Comparison of ENCODE assay signal across 8 cellular contexts in genomic region chr19:46713781-46714522, GRCh38. TPM values are rescaled to one million over a fixed set of nuclear protein-coding genes. Genes with fewer than 3 reads are reported as not detected.
DNase-seq lines count a peak whose midpoint lies in the region; ATAC-seq and TF ChIP-seq lines count a peak whose summit lies in the region.

No MANE protein-coding gene starts in this region.

- DNase-seq in AG10803 (ENCODE audit: low read depth) (peak; percentile 78), HCT116 (ENCODE audit: low read depth, low spot score) (peak; percentile 70), NT2/D1 (ENCODE audit: low read depth, low spot score) (peak; percentile 57)
- DNase-seq in activated T-cell treated with anti-CD3 and anti-CD28 coated beads, Interleukin-2, amount 50 U/mL, for 1 hour: peak; percentile 74

- peaks cover 31% of the 10 kb centered on the region for H3K79me2 ChIP-seq in HCT116 (ENCODE audit: insufficient read depth, low read length)

- TF ChIP-seq CTCF in AG10803 (conservative IDR thresholded peaks at IDR 0.05; ENCODE audit: low read length): no peak
- no peak for TF ChIP-seq CTCF in HCT116 (IDR thresholded peaks at IDR 0.05 in 2 of 3, conservative IDR thresholded peaks at IDR 0.05 in 1 of 3; ENCODE audit: borderline replicate concordance in 1 of 3, insufficient read depth in 1 of 3, low read depth in 2 of 3, low read length in 2 of 3)

- no peaks in the 10 kb centered on the region for H3K27me3 ChIP-seq in HCT116 (ENCODE audit: insufficient read depth, low read length)
- no peaks in the 10 kb centered on the region for H3K27me3 ChIP-seq in NT2/D1 (ENCODE audit: insufficient read depth, insufficient read length)
- no peaks in the 10 kb centered on the region for H3K27me3 ChIP-seq in muscle layer of duodenum (ENCODE audit: low read depth, low read length)

- no peak for TF ChIP-seq POLR2A in HCT116 (IDR thresholded peaks at IDR 0.05; ENCODE audit: borderline replicate concordance, extremely low read depth, insufficient read depth, insufficient read length)

- BruUV-seq in HCT116 (replicated peaks; lab: Mats Ljungman, UMichigan): no TSS peak

- POLR2A ChIA-PET in HCT116 (lab: Charles Lee): interaction anchor here (0.5 to 1.8 kb wide), 7 partner anchors 12 to 113 kb away, joined by 3 to 8 read pairs (median 3); partner anchors contain the start of gene CALM3

- H3K4me1 Mint-ChIP-seq in stimulated activated memory B cell treated with anti-CD40 and anti-IgM and Interleukin-4, amounts not matched to agents 10 μg/mL and 1 μg/mL and 100 μg/mL, for 72 hours: peaks cover 52% of the 10 kb centered on the region

- peak overlapping the region; percentile 82 for H3K27ac Mint-ChIP-seq in stimulated activated memory B cell treated with anti-CD40 and anti-IgM and Interleukin-4, amounts not matched to agents 10 μg/mL and 1 μg/mL and 100 μg/mL, for 72 hours

- no peak for TF ChIP-seq RAD21 in HCT116 (IDR thresholded peaks at IDR 0.05; ENCODE audit: low read depth)

- CTCF ChIA-PET in HCT116 (lab: Charles Lee): interaction anchor here (0.7 to 1.9 kb wide), 7 partner anchors 10 to 99 kb away, joined by 3 to 17 read pairs (median 4); no protein-coding TSS in a partner anchor

- peaks cover 23% of the 10 kb centered on the region for H3K36me3 Mint-ChIP-seq in stimulated activated memory B cell treated with anti-CD40 and anti-IgM and Interleukin-4, amounts not matched to agents 10 μg/mL and 1 μg/mL and 100 μg/mL, for 72 hours

- ATAC-seq in HCT116 (peak; percentile 72), esophagus mucosa (peak; percentile 79), GM19467 (IDR thresholded peaks at IDR 0.05; ENCODE audit: unreplicated experiment) (no peak)
- ATAC-seq in stimulated activated memory B cell treated with anti-CD40 and anti-IgM and Interleukin-4, amounts not matched to agents 10 μg/mL and 1 μg/mL and 100 μg/mL, for 72 hours: peak; percentile 17

- no peak overlapping the region for H2AFZ ChIP-seq in HCT116 (ENCODE audit: low read depth, low read length, poor library complexity, severe bottlenecking)

- no peaks in the 10 kb centered on the region for H3K9me2 ChIP-seq in HCT116 (ENCODE audit: insufficient read depth)

- H3K27me3 Mint-ChIP-seq in stimulated activated memory B cell treated with anti-CD40 and anti-IgM and Interleukin-4, amounts not matched to agents 10 μg/mL and 1 μg/mL and 100 μg/mL, for 72 hours: no peaks in the 10 kb centered on the region

- no peaks in the 10 kb centered on the region for H4K20me1 ChIP-seq in HCT116 (ENCODE audit: insufficient read depth)

- H3K9me3 Mint-ChIP-seq in stimulated activated memory B cell treated with anti-CD40 and anti-IgM and Interleukin-4, amounts not matched to agents 10 μg/mL and 1 μg/mL and 100 μg/mL, for 72 hours: no peaks in the 10 kb centered on the region

- H3K27ac ChIP-seq in HCT116 (ENCODE audit: low read depth, low read length) (peak overlapping the region; percentile 90), muscle layer of duodenum (ENCODE audit: low read length) (peak overlapping the region; percentile 95)

- intact Hi-C loops in HCT116 (cut with micrococcal nuclease): no loop called here

- RAD21 ChIA-PET in HCT116 (lab: Charles Lee; ENCODE audit: low non-redundant PET in 1 of 2, low total read pairs in 2 of 2, uncharacterized antibody in 2 of 2, unreplicated experiment in 2 of 2): no interaction called here

- H3K4me3 ChIP-seq in AG10803 (ENCODE audit: low read length) (peak overlapping the region; percentile 78), HCT116 (replicated peaks in 1 of 2; ENCODE audit: low read depth in 1 of 2, low read length in 2 of 2) (peak overlapping the region; percentile 82 to 90), NT2/D1 (ENCODE audit: insufficient read length, low read depth) (peak overlapping the region; percentile 45), muscle layer of duodenum (ENCODE audit: low read depth in 1 of 2, low read length in 2 of 2) (peak overlapping the region; percentile 76 to 81)

- peak overlapping the region; percentile 93 for H3K4me3 Mint-ChIP-seq in stimulated activated memory B cell treated with anti-CD40 and anti-IgM and Interleukin-4, amounts not matched to agents 10 μg/mL and 1 μg/mL and 100 μg/mL, for 72 hours

- peak overlapping the region; percentile 84 for H3K9ac ChIP-seq in HCT116 (ENCODE audit: low read length)
- H3K9ac ChIP-seq in NT2/D1 (ENCODE audit: insufficient read length, low read depth): peak overlapping the region; percentile 67

- no peaks in the 10 kb centered on the region for H3K9me3 ChIP-seq in HCT116 (ENCODE audit: control insufficient read depth in 1 of 2, insufficient read depth in 1 of 2, low read depth in 1 of 2, low read length in 2 of 2)
- no peaks in the 10 kb centered on the region for H3K9me3 ChIP-seq in NT2/D1 (ENCODE audit: insufficient read depth, low read length)
- H3K9me3 ChIP-seq in muscle layer of duodenum (ENCODE audit: control insufficient read depth in 1 of 2, low read length in 2 of 2): no peaks in the 10 kb centered on the region

- peak overlapping the region; percentile 92 for H3K4me2 ChIP-seq in HCT116 (ENCODE audit: low read length)

- H3K4me1 ChIP-seq in HCT116 (ENCODE audit: control insufficient read depth in 1 of 2, insufficient read depth in 2 of 2, low read length in 2 of 2): peaks cover 10 to 36% of the 10 kb centered on the region in 2 experiments; a peak in 3 of 4 replicates
- peaks cover 2% of the 10 kb centered on the region for H3K4me1 ChIP-seq in NT2/D1 (ENCODE audit: insufficient read depth, insufficient read length)
- H3K4me1 ChIP-seq in muscle layer of duodenum (ENCODE audit: control insufficient read depth in 1 of 2, insufficient read depth in 2 of 2, low read length in 2 of 2): peaks cover 4 to 25% of the 10 kb centered on the region in 2 donors

- H3K36me3 ChIP-seq in HCT116 (ENCODE audit: control insufficient read depth in 1 of 2, insufficient read depth in 2 of 2, low read length in 2 of 2): peaks cover 5 to 15% of the 10 kb centered on the region in 2 experiments; a peak in 2 of 4 replicates
- peaks cover 26% of the 10 kb centered on the region for H3K36me3 ChIP-seq in NT2/D1 (ENCODE audit: insufficient read depth, insufficient read length, low read length)
- H3K36me3 ChIP-seq in muscle layer of duodenum (ENCODE audit: control insufficient read depth in 1 of 2, insufficient read depth in 2 of 2, low read length in 2 of 2): peaks cover 0 to 15% of the 10 kb centered on the region in 2 donors

TF ChIP-seq in HCT116, 20 proteins besides CTCF, POLR2A, EP300 and RAD21 (continues in another document):
- TF ChIP-seq CBX3 (IDR thresholded peaks at IDR 0.05; ENCODE audit: low read depth) (no peak), CEBPB (IDR thresholded peaks at IDR 0.05; ENCODE audit: low read depth) (no peak), YY1 (IDR thresholded peaks at IDR 0.05; ENCODE audit: extremely low read depth, insufficient replicate concordance, low read depth, low read length) (no peak), JUND (IDR thresholded peaks at IDR 0.05) (no peak), ZBTB33 (IDR thresholded peaks at IDR 0.05; ENCODE audit: extremely low read depth, insufficient replicate concordance, low read length) (no peak), ELF1 (IDR thresholded peaks at IDR 0.05; ENCODE audit: borderline replicate concordance, low read depth) (no peak), FOSL1 (IDR thresholded peaks at IDR 0.05; ENCODE audit: low read depth) (no peak), TCF7L2 (IDR thresholded peaks at IDR 0.05; ENCODE audit: borderline replicate concordance, extremely low read depth, insufficient read depth, insufficient read length) (no peak)

RNA-seq across cellular contexts. Expression of gene PRKD2, which starts 3.0 kb away (rescaled TPM):
- total RNA-seq in HCT116 (2021; ENCODE audit: unreplicated experiment) (73.5 TPM), esophagus mucosa (31.4 TPM)
- 62.1 and 81.0 TPM in 2 replicates for polyA plus RNA-seq in HCT116 (2012)

RNA-seq across cellular contexts. Expression of gene FKRP, which starts 31.9 kb away (rescaled TPM):
- 19.4 TPM for total RNA-seq in HCT116 (2021; ENCODE audit: unreplicated experiment)
- polyA plus RNA-seq in HCT116 (2012): 9.0 and 13.3 TPM in 2 replicates
- total RNA-seq in esophagus mucosa: 7.8 TPM

RNA-seq across cellular contexts. Expression of gene STRN4, which starts 32.3 kb away (rescaled TPM):
- total RNA-seq in HCT116 (2021; ENCODE audit: unreplicated experiment): 107 TPM
- polyA plus RNA-seq in HCT116 (2012): 95.1 and 137 TPM in 2 replicates
- total RNA-seq in esophagus mucosa: 44.5 TPM

RNA-seq across cellular contexts. Expression of gene DACT3, which starts 53.0 kb away (rescaled TPM):
- total RNA-seq in HCT116 (2021; ENCODE audit: unreplicated experiment) (2.0 TPM), esophagus mucosa (0.32 TPM)
- 0.64 and 1.3 TPM in 2 replicates for polyA plus RNA-seq in HCT116 (2012)
